ENCODE assay signal across 19 cellular contexts in the genomic region with DNA sequence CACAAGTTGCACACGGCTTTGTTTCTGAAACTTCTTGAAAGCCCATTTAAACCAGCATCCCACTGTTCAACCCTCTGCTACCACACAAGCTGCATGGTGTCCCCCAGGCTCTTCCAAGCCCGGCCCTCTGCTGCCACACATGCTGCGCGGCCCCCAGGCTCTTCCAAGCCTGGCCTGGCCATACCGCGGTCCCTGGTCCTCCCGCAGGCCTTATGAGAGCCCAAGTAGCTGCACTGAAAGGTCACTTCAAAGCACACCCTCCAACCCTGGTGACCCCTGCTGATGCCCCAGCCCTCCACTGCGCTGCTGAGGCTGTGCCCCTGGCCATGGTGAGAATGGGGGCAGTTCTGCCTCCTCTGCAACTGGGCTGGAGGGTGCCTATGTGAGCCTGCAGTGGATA. TPM values are rescaled to one million over a fixed set of nuclear protein-coding genes. Genes with fewer than 3 reads are reported as not detected.
DNase-seq lines count a peak whose midpoint lies in the region; ATAC-seq and TF ChIP-seq lines count a peak whose summit lies in the region.
"Had no signal": no experiment of that assay in that cellular context is flagged by ENCODE, and none has a peak within 500 bp of the region (broad histone marks: within the 10 kb centered on the region; RNA-seq: fewer than 3 reads in every experiment).

No MANE protein-coding gene starts in this region.

- POLR2A ChIA-PET in WTC11 (lab: Charles Lee) = interaction anchor here (0.6 kb wide), 1 partner anchor 415 kb away, joined by 3 read pairs; no protein-coding TSS in a partner anchor

- H3K4me3 Mint-ChIP-seq in WTC11 = no peak overlapping the region
- H3K4me3 Mint-ChIP-seq: CD4-positive, alpha-beta memory T cell had no signal

- H3K9me3 ChIP-seq in BLaER1 (no peaks in the 10 kb centered on the region), neuronal stem cell (replicated peaks in 1 of 2; ENCODE audit: control insufficient read depth in 2 of 2, insufficient read depth in 1 of 2, low read depth in 1 of 2, low read length in 2 of 2) (peaks cover 0 to 14% of the 10 kb centered on the region in 2 donors), MM.1S (replicated peaks; ENCODE audit: insufficient read depth, low read length) (no peaks in the 10 kb centered on the region)

- peaks cover 14% of the 10 kb centered on the region; the same call in 1 of the 2 replicates for H3K36me3 Mint-ChIP-seq in WTC11
- H3K36me3 Mint-ChIP-seq: CD4-positive, alpha-beta memory T cell had no signal

- peak overlapping the region; percentile 45; the same call in 1 of the 2 replicates for H3K27ac Mint-ChIP-seq in WTC11

- H3K18ac ChIP-seq in neuronal stem cell (ENCODE audit: low read length) = peak overlapping the region; percentile 59

- no peaks in the 10 kb centered on the region for H3K79me2 ChIP-seq in MM.1S (ENCODE audit: low read length)

- WGBS in neuronal stem cell (ENCODE audit: extremely low coverage in 2 of 2, insufficient read length in 2 of 2, insufficient replicate concordance in 1 of 2), 2 donors = no CpG with 5 or more reads among the region's 8 CpGs

- H3F3A ChIP-seq in MM.1S (ENCODE audit: insufficient read depth, low read length) = no peaks in the 10 kb centered on the region

- H4K8ac ChIP-seq in neuronal stem cell (ENCODE audit: low read depth, low read length) = no peak overlapping the region

- H3K9me3 Mint-ChIP-seq in WTC11 = peaks cover 19% of the 10 kb centered on the region

- H3K4me2 ChIP-seq in BLaER1 (peak overlapping the region; percentile 37), neuronal stem cell (ENCODE audit: insufficient read depth, low read length, poor library complexity, severe bottlenecking) (no peak overlapping the region), MM.1S (ENCODE audit: low read depth, low read length) (no peak overlapping the region)

- H2AFZ ChIP-seq in neuronal stem cell (ENCODE audit: low read length) (no peak overlapping the region), MM.1S (ENCODE audit: low read length) (no peak overlapping the region)

- intact Hi-C loops in dorsolateral prefrontal cortex (cut with DNase I) (no loop called here), sciatic nerve (cut with DNase I) (no loop called here)

- CTCF ChIA-PET in WTC11 (lab: Charles Lee) = interaction anchor here (1.4 to 2.0 kb wide), 4 partner anchors 8 to 38 kb away, joined by 4 to 5 read pairs (median 5); no protein-coding TSS in a partner anchor

- no peak for ATAC-seq in WTC11
- no peak for ATAC-seq in sciatic nerve
- ATAC-seq: HCT116 had no signal

- H2BK12ac ChIP-seq in neuronal stem cell (ENCODE audit: low read length) = no peak overlapping the region

- H3K9me2 ChIP-seq in MM.1S (replicated peaks; ENCODE audit: insufficient read depth, low read length) = no peaks in the 10 kb centered on the region

- H2BK120ac ChIP-seq in neuronal stem cell (ENCODE audit: low read depth, low read length) = no peak overlapping the region

- H4K91ac ChIP-seq in neuronal stem cell (ENCODE audit: low read depth, low read length, poor library complexity) = no peak overlapping the region

- no peaks in the 10 kb centered on the region for H3K27me3 ChIP-seq in BLaER1
- no peaks in the 10 kb centered on the region for H3K27me3 ChIP-seq in dorsolateral prefrontal cortex
- H3K27me3 ChIP-seq in neuronal stem cell (ENCODE audit: control insufficient read depth in 3 of 3, insufficient read depth in 3 of 3, low read depth in 1 of 3, low read length in 3 of 3) = no peaks in the 10 kb centered on the region
- peaks cover 75% of the 10 kb centered on the region for H3K27me3 ChIP-seq in MM.1S (replicated peaks; ENCODE audit: insufficient read depth, low read length)

- no peaks in the 10 kb centered on the region for H3K4me1 Mint-ChIP-seq in WTC11

- H3K9ac ChIP-seq in BLaER1 (no peak overlapping the region), neuronal stem cell (ENCODE audit: low read depth, low read length, poor library complexity) (no peak overlapping the region), MM.1S (ENCODE audit: low read length) (no peak overlapping the region)

- no peak overlapping the region for H3K4ac ChIP-seq in neuronal stem cell (ENCODE audit: low read length)

- H3K4me1 ChIP-seq in BLaER1 (peaks cover 79% of the 10 kb centered on the region), neuronal stem cell (ENCODE audit: control insufficient read depth in 2 of 2, insufficient read depth in 1 of 2, low read depth in 1 of 2, low read length in 2 of 2) (peaks cover 4 to 9% of the 10 kb centered on the region in 2 donors), MM.1S (ENCODE audit: low read length) (no peaks in the 10 kb centered on the region)

- no peak overlapping the region for H3K23ac ChIP-seq in neuronal stem cell (ENCODE audit: low read depth, low read length, poor library complexity)

- DNase-seq in WTC11 (ENCODE audit: low spot score) (no peak), dorsolateral prefrontal cortex (no peak), neuronal stem cell (ENCODE audit: low spot score) (no peak), sciatic nerve (ENCODE audit: low spot score) (no peak), 8988T (no peak), MM.1S (no peak), mesenteric fat pad (ENCODE audit: low spot score) (no peak)
- DNase-seq: ACHN; CD4-positive, alpha-beta memory T cell; DMS153; DMS79 treated with DMSO at 0.1 percent for 48 hours; EL; GDM1 had no signal

- H2BK5ac ChIP-seq in neuronal stem cell (ENCODE audit: low read length) = no peak overlapping the region

- H2BK15ac ChIP-seq in neuronal stem cell (ENCODE audit: low read length) = peak overlapping the region; percentile 14

- peak overlapping the region; percentile 71 for H2AK5ac ChIP-seq in neuronal stem cell (ENCODE audit: low read depth, low read length)

- H3K36me3 ChIP-seq in BLaER1 = no peaks in the 10 kb centered on the region
- H3K36me3 ChIP-seq in neuronal stem cell (replicated peaks in 1 of 2; ENCODE audit: control insufficient read depth in 2 of 2, insufficient read depth in 2 of 2, low read length in 2 of 2) = peaks cover 0 to 3% of the 10 kb centered on the region in 2 donors
- no peaks in the 10 kb centered on the region for H3K36me3 ChIP-seq in MM.1S (replicated peaks; ENCODE audit: insufficient read depth, low read length)

- H4K20me1 ChIP-seq in BLaER1 (peaks cover 10% of the 10 kb centered on the region; the same call in 1 of the 2 replicates), MM.1S (ENCODE audit: insufficient read depth, low read length) (no peaks in the 10 kb centered on the region)

- TF ChIP-seq CTCF in WTC11 (IDR thresholded peaks at IDR 0.05) (no peak), dorsolateral prefrontal cortex (IDR thresholded peaks at IDR 0.05 in 54 of 56, conservative IDR thresholded peaks at IDR 0.05 in 2 of 56; ENCODE audit: low read depth in 1 of 56, partially characterized antibody in 56 of 56) (no peak), MM.1S (IDR thresholded peaks at IDR 0.05; ENCODE audit: low read length) (no peak)

- peak overlapping the region; percentile 31 for H3K14ac ChIP-seq in neuronal stem cell (ENCODE audit: low read length)

- no peak overlapping the region for H3K27ac ChIP-seq in BLaER1
- peak overlapping the region in 53 of 59 donors; percentile 18 to 87 (median 71) for H3K27ac ChIP-seq in dorsolateral prefrontal cortex
- H3K27ac ChIP-seq in neuronal stem cell (replicated peaks; ENCODE audit: low read length) = no peak overlapping the region
- H3K27ac ChIP-seq in MM.1S (ENCODE audit: low read length) = no peak overlapping the region
- H3K27ac ChIP-seq: C4-2B, HL-60 had no signal

- no peak overlapping the region for H3K4me3 ChIP-seq in BLaER1
- no peak overlapping the region for H3K4me3 ChIP-seq in dorsolateral prefrontal cortex
- H3K4me3 ChIP-seq in neuronal stem cell (ENCODE audit: low read length in 2 of 2) = no peak overlapping the region
- no peak overlapping the region for H3K4me3 ChIP-seq in MM.1S (ENCODE audit: low read length)

- no peaks in the 10 kb centered on the region for H3K27me3 Mint-ChIP-seq in WTC11 (ENCODE audit: low read depth)

- peaks cover 11% of the 10 kb centered on the region for H3K79me1 ChIP-seq in neuronal stem cell (ENCODE audit: low read depth, low read length)

TF ChIP-seq in WTC11, 78 proteins besides CTCF, POLR2A, EP300 and RAD21 (continues in another document):
- TF ChIP-seq SMAD3 (CRISPR knock-in tag; IDR thresholded peaks at IDR 0.05; ENCODE audit: borderline replicate concordance) (no peak), CREB1 (CRISPR knock-in tag; IDR thresholded peaks at IDR 0.05) (no peak), ZNF232 (CRISPR knock-in tag; IDR thresholded peaks at IDR 0.05) (no peak), TEAD4 (CRISPR knock-in tag; IDR thresholded peaks at IDR 0.05) (no peak), TEAD1 (CRISPR knock-in tag; IDR thresholded peaks at IDR 0.05) (no peak), ZNF671 (CRISPR knock-in tag; IDR thresholded peaks at IDR 0.05) (no peak), NR3C1 (CRISPR knock-in tag; conservative IDR thresholded peaks at IDR 0.05; ENCODE audit: low read depth) (no peak), CBFB (CRISPR knock-in tag; IDR thresholded peaks at IDR 0.05; ENCODE audit: low read depth) (no peak), NFYB (CRISPR knock-in tag; conservative IDR thresholded peaks at IDR 0.05; ENCODE audit: low read depth) (no peak)
- TF ChIP-seq, protein P1, sequence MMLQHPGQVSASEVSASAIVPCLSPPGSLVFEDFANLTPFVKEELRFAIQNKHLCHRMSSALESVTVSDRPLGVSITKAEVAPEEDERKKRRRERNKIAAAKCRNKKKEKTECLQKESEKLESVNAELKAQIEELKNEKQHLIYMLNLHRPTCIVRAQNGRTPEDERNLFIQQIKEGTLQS (CRISPR knock-in tag; conservative IDR thresholded peaks at IDR 0.05) = no peak

RNA-seq across cellular contexts. Expression of gene PVALEF, which starts 25.9 kb away (rescaled TPM):
- not detected in 3 replicates for total RNA-seq in WTC11 (2021)
- total RNA-seq in dorsolateral prefrontal cortex = 1 to 10 TPM in 23 of 120 experiments, under 1 TPM in 78, not detected in 19; 0.35 to 2.6 (median 0.77) TPM
- 0.06 TPM for polyA plus RNA-seq in neuronal stem cell (2013, experiment 1 of 2)
- polyA plus RNA-seq in neuronal stem cell (2013, experiment 2 of 2) = 0.04 TPM
- not detected for total RNA-seq in sciatic nerve
- not detected for total RNA-seq in mesenteric fat pad
- total RNA-seq: A172; CD4-positive, alpha-beta memory T cell; H4 had no signal
- polyA plus RNA-seq: CD4-positive, alpha-beta memory T cell had no signal

RNA-seq across cellular contexts. Expression of gene AATK, which starts 26.6 kb away (rescaled TPM):
- total RNA-seq in WTC11 (2021) (2.9 to 4.4 TPM (median 3.0 TPM) in 3 replicates), dorsolateral prefrontal cortex (100 to 1,000 TPM; 143 to 915 (median 275) TPM), sciatic nerve (440 TPM), mesenteric fat pad (7.9 TPM)
- 5.6 TPM for polyA plus RNA-seq in neuronal stem cell (2013, experiment 1 of 2)
- 5.4 TPM for polyA plus RNA-seq in neuronal stem cell (2013, experiment 2 of 2)

Comparison
In these comparisons a context has a peak if more than half of its experiments do, and no peak if none do; other contexts are left out.
1. H3K27ac ChIP-seq: peak in dorsolateral prefrontal cortex (53 of 59); none in BLaER1 (single experiment), neuronal stem cell (single experiment) and MM.1S (single experiment).
2. RNA of gene AATK, which starts 26.6 kb away (total RNA-seq): 440 TPM in sciatic nerve (single experiment) and 143 to 915 TPM in dorsolateral prefrontal cortex; 7.9 TPM in mesenteric fat pad (single experiment) and 2.9 to 4.4 TPM in WTC11; every median in the first group is over 10 times any median in the second.